Comparison of ENCODE assay signal across 9 cellular contexts in the genomic region with DNA sequence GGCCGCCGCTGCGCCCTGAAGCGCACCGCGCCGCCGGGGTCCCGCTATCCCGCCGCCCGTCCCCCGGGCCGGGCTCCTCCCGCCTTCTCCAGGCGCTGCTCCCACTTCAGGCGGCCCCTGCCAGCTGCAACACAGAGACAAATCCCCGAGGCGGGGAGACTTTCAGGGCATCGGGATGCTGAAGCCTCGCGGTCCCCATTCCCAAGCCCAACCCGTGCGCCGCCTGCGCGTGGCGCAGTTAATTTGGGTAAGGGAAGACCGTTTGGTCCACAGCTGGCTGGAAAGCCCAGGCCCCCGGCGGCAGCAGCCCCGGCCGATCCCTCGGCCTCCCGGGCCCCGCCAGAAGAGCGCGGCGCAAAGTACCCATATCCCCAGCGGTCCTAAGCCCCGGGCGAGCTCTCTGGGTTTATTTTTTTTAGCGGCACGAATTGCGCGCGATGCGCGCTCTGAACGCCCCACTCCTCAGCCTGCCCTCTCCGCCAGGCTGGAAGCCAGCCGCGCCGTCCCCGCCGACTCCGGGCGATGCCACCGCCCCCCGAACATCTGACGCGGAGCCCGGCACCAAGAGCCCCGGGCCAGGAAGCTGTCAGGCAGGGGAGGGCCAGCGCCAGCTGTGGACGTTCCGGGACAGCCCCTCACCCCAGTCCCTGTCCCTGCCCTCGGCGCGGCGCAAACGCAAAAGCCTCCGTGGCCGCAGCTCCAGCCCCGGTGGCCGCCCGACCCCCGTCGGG. TPM values are rescaled to one million over a fixed set of nuclear protein-coding genes. Genes with fewer than 3 reads are reported as not detected.
DNase-seq lines count a peak whose midpoint lies in the region; FAIRE-seq and TF ChIP-seq lines count a peak whose summit lies in the region.
"Had no signal": no experiment of that assay in that cellular context is flagged by ENCODE, and none has a peak within 500 bp of the region (broad histone marks: within the 10 kb centered on the region; RNA-seq: fewer than 3 reads in every experiment).

No MANE protein-coding gene starts in this region.

- peak overlapping the region; percentile 89 for H3K4me2 ChIP-seq in keratinocyte (ENCODE audit: control insufficient read depth, extremely low read depth, insufficient read depth, low read depth, low read length)

- no peaks in the 10 kb centered on the region for H3K9me3 ChIP-seq in keratinocyte (ENCODE audit: control insufficient read depth, low read depth, low read length)

- H2AFZ ChIP-seq in keratinocyte (ENCODE audit: control insufficient read depth, low read length): peak overlapping the region; percentile 89

- no peaks in the 10 kb centered on the region for H3K36me3 Mint-ChIP-seq in activated CD4-positive, alpha-beta T cell treated with anti-CD3 and anti-CD28 coated beads, Interleukin-2, amount 10 ng/mL, durations not matched to agents 7 days and 5 days (ENCODE audit: low read depth)
- H3K36me3 Mint-ChIP-seq: naive thymus-derived CD8-positive, alpha-beta T cell had no signal

- no peaks in the 10 kb centered on the region for H3K36me3 ChIP-seq in keratinocyte (ENCODE audit: control insufficient read depth in 2 of 2, extremely low read depth in 1 of 2, insufficient read depth in 2 of 2, low read length in 2 of 2)

- peaks cover 54% of the 10 kb centered on the region for H3K27me3 Mint-ChIP-seq in activated CD4-positive, alpha-beta T cell treated with anti-CD3 and anti-CD28 coated beads, Interleukin-2, amount 10 ng/mL, durations not matched to agents 7 days and 5 days

- H4K20me1 ChIP-seq in keratinocyte (ENCODE audit: control insufficient read depth, extremely low read depth, insufficient read depth, low read length): no peaks in the 10 kb centered on the region

- DNase-seq in activated CD4-positive, alpha-beta T cell treated with anti-CD3 and anti-CD28 coated beads, Interleukin-2, amount 10 ng/mL, durations not matched to agents 7 days and 5 days: no peak
- DNase-seq in activated CD4-positive, alpha-beta T cell treated with anti-CD3 and anti-CD28 coated beads, Interleukin-2, amount 50 U/mL, for 4 hours: no peak
- peak; percentile 70 for DNase-seq in HCEC 1CT
- DNase-seq in NCI-H1105 (lab: John Stamatoyannopoulos, UW): peak; percentile 11
- peak in 56 of 61 donors; percentile 18 to 90 (median 79) for DNase-seq in caudate nucleus (lab: John Stamatoyannopoulos, UW)
- no peak for DNase-seq in keratinocyte (ENCODE audit: low read depth, low spot score)
- DNase-seq in HT-29 (ENCODE audit: low spot score): no peak

- H3K9me3 Mint-ChIP-seq in activated CD4-positive, alpha-beta T cell treated with anti-CD3 and anti-CD28 coated beads, Interleukin-2, amount 10 ng/mL, durations not matched to agents 7 days and 5 days: no peaks in the 10 kb centered on the region
- H3K9me3 Mint-ChIP-seq: naive thymus-derived CD8-positive, alpha-beta T cell had no signal

- peaks cover 4% of the 10 kb centered on the region for H3K27me3 ChIP-seq in keratinocyte (ENCODE audit: control insufficient read depth, extremely low read depth, insufficient read depth, low read length)

- FAIRE-seq in keratinocyte (lab: Jason Lieb, UNC): no peak

- H3K9me1 ChIP-seq in keratinocyte (ENCODE audit: control insufficient read depth, extremely low read depth, insufficient read depth, low read length): no peaks in the 10 kb centered on the region

- no peaks in the 10 kb centered on the region for H3K79me2 ChIP-seq in keratinocyte (ENCODE audit: control insufficient read depth, insufficient read depth, low read length)

- peaks cover 12% of the 10 kb centered on the region for H3K4me1 ChIP-seq in keratinocyte (ENCODE audit: control insufficient read depth, extremely low read depth, insufficient read depth, low read length)

- H3K4me3 Mint-ChIP-seq in activated CD4-positive, alpha-beta T cell treated with anti-CD3 and anti-CD28 coated beads, Interleukin-2, amount 10 ng/mL, durations not matched to agents 7 days and 5 days: peak overlapping the region; percentile 72

- H3K27ac ChIP-seq in caudate nucleus (ENCODE audit: low read depth, low read length) (peak overlapping the region; percentile 87), keratinocyte (ENCODE audit: control insufficient read depth, insufficient read depth, low read length) (no peak overlapping the region), skin epidermis (peak overlapping the region in 20 of 21 experiments; percentile 64 to 94 (median 82))

- H3K4me3 ChIP-seq in keratinocyte (ENCODE audit: control insufficient read depth in 2 of 3, extremely low read depth in 1 of 3, insufficient read depth in 2 of 3, low read depth in 1 of 3, low read length in 3 of 3) (peak overlapping the region; percentile 66 to 75 (median 73)), skin epidermis (peak overlapping the region; percentile 42 to 66 (median 56))

- CTCF ChIA-PET in activated CD4-positive, alpha-beta T cell treated with anti-CD3 and anti-CD28 coated beads, Interleukin-2, amount 10 ng/mL, durations not matched to agents 7 days and 5 days (lab: Charles Lee): no interaction called here

- TF ChIP-seq CTCF in keratinocyte (optimal IDR thresholded peaks at IDR 0.05 in 1 of 3, IDR thresholded peaks at IDR 0.05 in 1 of 3, conservative IDR thresholded peaks at IDR 0.05 in 1 of 3; ENCODE audit: extremely low read depth in 1 of 3, insufficient read depth in 2 of 3, low read length in 3 of 3): peak in 1 of 3 experiments; percentile 31

- dilution Hi-C loops in keratinocyte (cut with MboI; ENCODE audit: extremely low pct_ligation_motif_present, low sequenced_read_pairs): no loop called here

- peaks cover 10% of the 10 kb centered on the region for H3K4me1 Mint-ChIP-seq in activated CD4-positive, alpha-beta T cell treated with anti-CD3 and anti-CD28 coated beads, Interleukin-2, amount 10 ng/mL, durations not matched to agents 7 days and 5 days

- POLR2A ChIA-PET in activated CD4-positive, alpha-beta T cell treated with anti-CD3 and anti-CD28 coated beads, Interleukin-2, amount 10 ng/mL, durations not matched to agents 7 days and 5 days (lab: Charles Lee): no interaction called here

- peak overlapping the region; percentile 60 for H3K9ac ChIP-seq in keratinocyte (ENCODE audit: control insufficient read depth, extremely low read depth, insufficient read depth, low read length)

- no peak overlapping the region for H3K27ac Mint-ChIP-seq in activated CD4-positive, alpha-beta T cell treated with anti-CD3 and anti-CD28 coated beads, Interleukin-2, amount 10 ng/mL, durations not matched to agents 7 days and 5 days
- H3K27ac Mint-ChIP-seq: naive thymus-derived CD8-positive, alpha-beta T cell had no signal

RNA-seq across cellular contexts. Expression of a gene that starts 0.5 kb away (rescaled TPM):
- 1 to 10 TPM; 1.1 to 1.6 TPM for total RNA-seq in activated CD4-positive, alpha-beta T cell treated with anti-CD3 and anti-CD28 coated beads, Interleukin-2, amount 10 ng/mL, durations not matched to agents 7 days and 5 days
- polyA plus RNA-seq in keratinocyte: 3.1 to 4.8 TPM (median 3.5 TPM) in 3 replicates
- polyA plus RNA-seq in keratinocyte (2011; ENCODE audit: low read depth): 0.32 TPM
- 0.96 and 1.0 TPM in 2 replicates for polyA plus RNA-seq in keratinocyte (2011; cell fraction: cytosol; rRNA removed)
- polyA plus RNA-seq in keratinocyte (2011; cell fraction: nucleus; rRNA removed): 12.3 and 12.7 TPM in 2 replicates
- polyA plus RNA-seq in keratinocyte (2012; ENCODE audit: low replicate concordance): 0.18 and 2.9 TPM in 2 replicates
- polyA minus RNA-seq in keratinocyte: 5.1 to 14.5 TPM (median 11.5 TPM) in 3 replicates
- polyA minus RNA-seq in keratinocyte (2011; cell fraction: cytosol; rRNA and poly(A)+ RNA removed): 2.3 TPM
- polyA minus RNA-seq in keratinocyte (2011; cell fraction: nucleus; rRNA and poly(A)+ RNA removed): 19.3 and 37.8 TPM in 2 replicates
- total RNA-seq in HT-29 (2014; rRNA removed; shearing (Covaris generic)): 0.39 and 0.61 TPM in 2 replicates

Comparison
In these comparisons a context has a peak if more than half of its experiments do, and no peak if none do; other contexts are left out.
1. DNase-seq: peak in HCEC 1CT (single experiment), NCI-H1105 (single experiment) and caudate nucleus (56 of 61); none in activated CD4-positive, alpha-beta T cell treated with anti-CD3 and anti-CD28 coated beads, Interleukin-2, amount 10 ng/mL, durations not matched to agents 7 days and 5 days (single experiment), activated CD4-positive, alpha-beta T cell treated with anti-CD3 and anti-CD28 coated beads, Interleukin-2, amount 50 U/mL, for 4 hours (0 of 2), keratinocyte (single experiment) and HT-29 (single experiment).